ENCODE assay signal across 12 cellular contexts in genomic region chr1:212586429-212587303, GRCh38. TPM values are rescaled to one million over a fixed set of nuclear protein-coding genes. Genes with fewer than 3 reads are reported as not detected.
DNase-seq lines count a peak whose midpoint lies in the region; ATAC-seq and TF ChIP-seq lines count a peak whose summit lies in the region.
"Had no signal": no experiment of that assay in that cellular context is flagged by ENCODE, and none has a peak within 500 bp of the region (broad histone marks: within the 10 kb centered on the region; RNA-seq: fewer than 3 reads in every experiment).

No MANE protein-coding gene starts in this region.

- H3K4me3 Mint-ChIP-seq in activated naive CD8-positive, alpha-beta T cell treated with anti-CD3 and anti-CD28 coated beads for 36 hours = no peak overlapping the region
- H3K4me3 Mint-ChIP-seq: activated naive CD4-positive, alpha-beta T cell treated with anti-CD3 and anti-CD28 coated beads for 36 hours had no signal

- H3K4me1 ChIP-seq in mammary epithelial cell (ENCODE audit: insufficient read depth, low read length) = no peaks in the 10 kb centered on the region
- H3K4me1 ChIP-seq: BE2C had no signal

- WGBS in mammary epithelial cell (ENCODE audit: low coverage, missing lambda C conversion rate) = 79% methylated on average over 14 of the region's 14 CpGs

- no peak overlapping the region for H3K4me3 ChIP-seq in mammary epithelial cell (replicated peaks in 1 of 3; ENCODE audit: insufficient read depth in 1 of 3, low read depth in 2 of 3, low read length in 3 of 3)

- peak; percentile 65 for DNase-seq in GM10248 (ENCODE audit: extremely low spot score)
- no peak for DNase-seq in activated naive CD8-positive, alpha-beta T cell treated with anti-CD3 and anti-CD28 coated beads for 36 hours
- DNase-seq in NCI-H1436 (lab: John Stamatoyannopoulos, UW) = no peak
- DNase-seq in mammary epithelial cell = no peak
- no peak for DNase-seq in globus pallidus (ENCODE audit: low spot score)
- DNase-seq: activated naive CD4-positive, alpha-beta T cell treated with anti-CD3 and anti-CD28 coated beads for 36 hours; BE2C; effector CD4-positive, alpha-beta T cell; Kasumi-1 had no signal

- H2AFZ ChIP-seq in mammary epithelial cell (ENCODE audit: low read depth, low read length) = no peak overlapping the region

- no peaks in the 10 kb centered on the region for H3K9me3 ChIP-seq in mammary epithelial cell (replicated peaks; ENCODE audit: insufficient read depth, low read length)
- H3K9me3 ChIP-seq: BE2C had no signal

- no peak overlapping the region for H3K27ac Mint-ChIP-seq in activated naive CD8-positive, alpha-beta T cell treated with anti-CD3 and anti-CD28 coated beads for 36 hours
- H3K27ac Mint-ChIP-seq: activated naive CD4-positive, alpha-beta T cell treated with anti-CD3 and anti-CD28 coated beads for 36 hours had no signal

- no peak overlapping the region for H3K9ac ChIP-seq in mammary epithelial cell (ENCODE audit: insufficient read depth, low read length)

- H3K27me3 ChIP-seq in mammary epithelial cell (ENCODE audit: insufficient read depth, low read length) = peaks cover 5% of the 10 kb centered on the region
- H3K27me3 ChIP-seq: BE2C had no signal

- H3K36me3 Mint-ChIP-seq in activated naive CD8-positive, alpha-beta T cell treated with anti-CD3 and anti-CD28 coated beads for 36 hours = no peaks in the 10 kb centered on the region

- no peak for TF ChIP-seq CTCF in GM10248 (IDR thresholded peaks at IDR 0.05; ENCODE audit: control extremely low read depth, extremely low read depth, low read depth, missing control alignments)
- TF ChIP-seq CTCF in mammary epithelial cell (conservative IDR thresholded peaks at IDR 0.05 in 1 of 2, IDR thresholded peaks at IDR 0.05 in 1 of 2; ENCODE audit: extremely low read depth in 1 of 2, insufficient read depth in 1 of 2, low read depth in 1 of 2, low read length in 2 of 2) = no peak

- no peak overlapping the region for H3K4me2 ChIP-seq in mammary epithelial cell (ENCODE audit: insufficient read depth, low read depth, low read length)

- intact Hi-C loops in mammary epithelial cell (cut with micrococcal nuclease) = no loop called here

- H3K36me3 ChIP-seq in mammary epithelial cell (ENCODE audit: insufficient read depth, low read length) = no peaks in the 10 kb centered on the region
- H3K36me3 ChIP-seq: BE2C had no signal

- H3K4me1 Mint-ChIP-seq in activated naive CD8-positive, alpha-beta T cell treated with anti-CD3 and anti-CD28 coated beads for 36 hours = no peaks in the 10 kb centered on the region

- no peak overlapping the region for H3K27ac ChIP-seq in mammary epithelial cell (ENCODE audit: insufficient read depth, low read depth, low read length)

- H3K27me3 Mint-ChIP-seq in activated naive CD8-positive, alpha-beta T cell treated with anti-CD3 and anti-CD28 coated beads for 36 hours = peaks cover 29% of the 10 kb centered on the region

- dilution Hi-C loops in mammary epithelial cell (cut with HindIII; ENCODE audit: low sequenced_read_pairs) = no loop called here

- in situ Hi-C loops in mammary epithelial cell (cut with MboI; ENCODE audit: low sequenced_read_pairs in 2 of 2) = no loop called here

- ATAC-seq in GM19328 (IDR thresholded peaks at IDR 0.05; ENCODE audit: unreplicated experiment) (peak; percentile 80), HG02763 (IDR thresholded peaks at IDR 0.05; ENCODE audit: unreplicated experiment) (peak; percentile 95), HG03558 (IDR thresholded peaks at IDR 0.05; ENCODE audit: extremely low read depth, unreplicated experiment) (peak; percentile 86)

- H3K79me2 ChIP-seq in mammary epithelial cell (ENCODE audit: insufficient read depth, low read length) = no peaks in the 10 kb centered on the region

- CTCF ChIA-PET in GM10248 (lab: Yijun Ruan, JAX) = interaction anchor here (0.9 to 2.8 kb wide), 6 partner anchors 11 to 108 kb away, joined by 3 to 11 read pairs (median 8); no protein-coding TSS in a partner anchor
- CTCF ChIA-PET in mammary epithelial cell (lab: Charles Lee; ENCODE audit: low non-redundant PET) = no interaction called here

- H4K20me1 ChIP-seq in mammary epithelial cell (ENCODE audit: insufficient read depth, low read length) = no peaks in the 10 kb centered on the region

- no peaks in the 10 kb centered on the region for H3K9me3 Mint-ChIP-seq in activated naive CD8-positive, alpha-beta T cell treated with anti-CD3 and anti-CD28 coated beads for 36 hours
- H3K9me3 Mint-ChIP-seq: activated naive CD4-positive, alpha-beta T cell treated with anti-CD3 and anti-CD28 coated beads for 36 hours had no signal

- POLR2A ChIA-PET in GM10248 (lab: Yijun Ruan, JAX) = interaction anchor here (1.2 to 3.6 kb wide), 2 partner anchors 22 to 98 kb away, joined by 3 to 23 read pairs; partner anchors contain the start of gene ATF3

- no TSS peak for BruUV-seq in mammary epithelial cell (replicated peaks; lab: Mats Ljungman, UMichigan)

RNA-seq across cellular contexts. Expression of gene ATF3, which starts 21.9 kb away (rescaled TPM):
- total RNA-seq in activated naive CD8-positive, alpha-beta T cell treated with anti-CD3 and anti-CD28 coated beads for 36 hours = 10 to 100 TPM; 42.4 to 44.9 TPM
- 10 to 100 TPM in 1 of 2 donors, 1 to 10 TPM in 1; 3.5 to 17.8 TPM for total RNA-seq in mammary epithelial cell
- 1.3 TPM for polyA plus RNA-seq in mammary epithelial cell
- 2.3 TPM for polyA minus RNA-seq in mammary epithelial cell
